Comparison of ENCODE assay signal across 13 cellular contexts in genomic region chr10:80477813-80478212, GRCh38. TPM values are rescaled to one million over a fixed set of nuclear protein-coding genes. Genes with fewer than 3 reads are reported as not detected.
DNase-seq lines count a peak whose midpoint lies in the region; ATAC-seq and TF ChIP-seq lines count a peak whose summit lies in the region.
"Had no signal": no experiment of that assay in that cellular context is flagged by ENCODE, and none has a peak within 500 bp of the region (broad histone marks: within the 10 kb centered on the region; RNA-seq: fewer than 3 reads in every experiment).

No MANE protein-coding gene starts in this region.

- H3K36me3 Mint-ChIP-seq in GM23338 (ENCODE audit: low read depth) = peaks cover 35% of the 10 kb centered on the region
- H3K36me3 Mint-ChIP-seq in nephron progenitor cell (ENCODE audit: low read depth) = peaks cover 53% of the 10 kb centered on the region

- peaks cover 45% of the 10 kb centered on the region for H3K4me1 Mint-ChIP-seq in GM23338
- peaks cover 28% of the 10 kb centered on the region for H3K4me1 Mint-ChIP-seq in nephron progenitor cell

- no peak overlapping the region for H3K4me2 ChIP-seq in GM23338

- H3K27ac ChIP-seq in GM23338 (ENCODE audit: low read depth) = no peak overlapping the region
- no peak overlapping the region for H3K27ac ChIP-seq in iPS-20b (ENCODE audit: low read length)

- DNase-seq in A172 (ENCODE audit: low spot score) = peak; percentile 96
- no peak for DNase-seq in GM23338 (ENCODE audit: low spot score)
- DNase-seq in adipocyte (ENCODE audit: low read depth) = peak; percentile 52
- DNase-seq in nephron progenitor cell = no peak
- no peak for DNase-seq in DMS79 (lab: John Stamatoyannopoulos, UW)
- DNase-seq in GM19240 (ENCODE audit: insufficient read length, low spot score) = no peak
- DNase-seq in SHP77 (lab: John Stamatoyannopoulos, UW) = no peak
- DNase-seq: aorta; left cardiac atrium; NCI-H2029 treated with DMSO at 0.1 percent for 48 hours; stimulated activated CD4-positive, alpha-beta T cell treated with anti-CD3 and anti-CD28 coated beads, Interleukin-12 subunit alpha, Interleukin-12 subunit beta, amount 100 ng/mL, for 4 hours; upper lobe of left lung had no signal

- no peaks in the 10 kb centered on the region for H3K27me3 ChIP-seq in GM23338 (ENCODE audit: insufficient read depth)
- no peaks in the 10 kb centered on the region for H3K27me3 ChIP-seq in adipocyte (replicated peaks; ENCODE audit: control insufficient read depth, insufficient read depth, low read length)
- no peaks in the 10 kb centered on the region for H3K27me3 ChIP-seq in iPS-20b (ENCODE audit: insufficient read depth, low read length)
- H3K27me3 ChIP-seq: upper lobe of left lung had no signal

- peaks cover 36% of the 10 kb centered on the region for H3K4me1 ChIP-seq in GM23338 (ENCODE audit: insufficient read depth)
- H3K4me1 ChIP-seq in adipocyte (ENCODE audit: control insufficient read depth, insufficient read depth, low read length) = peaks cover 46% of the 10 kb centered on the region
- H3K4me1 ChIP-seq in iPS-20b (ENCODE audit: insufficient read depth, low read length) = peaks cover 18% of the 10 kb centered on the region; the same call in 1 of the 2 replicates

- no peak overlapping the region for H2AFZ ChIP-seq in GM23338

- ATAC-seq in GM23338 = no peak

- no peaks in the 10 kb centered on the region for H3K9me2 ChIP-seq in GM23338 (ENCODE audit: insufficient read depth)

- H3K79me2 ChIP-seq in GM23338 (replicated peaks; ENCODE audit: insufficient read depth) = peaks cover 90% of the 10 kb centered on the region

- H3K9me3 Mint-ChIP-seq in GM23338 (peaks cover 10% of the 10 kb centered on the region), nephron progenitor cell (peaks cover 31% of the 10 kb centered on the region)

- no peaks in the 10 kb centered on the region for H3K36me3 ChIP-seq in GM23338 (ENCODE audit: insufficient read depth)
- H3K36me3 ChIP-seq in adipocyte (ENCODE audit: control insufficient read depth, insufficient read depth, low read length, severe bottlenecking) = peaks cover 14% of the 10 kb centered on the region
- peaks cover 4% of the 10 kb centered on the region; the same call in 1 of the 2 replicates for H3K36me3 ChIP-seq in iPS-20b (ENCODE audit: insufficient read depth, low read depth, low read length)

- peaks cover 13% of the 10 kb centered on the region for H3K9me3 ChIP-seq in adipocyte (ENCODE audit: control insufficient read depth, low read length)
- H3K9me3 ChIP-seq in iPS-20b (ENCODE audit: insufficient read depth, low read depth, low read length) = no peaks in the 10 kb centered on the region
- H3K9me3 ChIP-seq: upper lobe of left lung had no signal

- no peak overlapping the region for H3K4me3 ChIP-seq in GM23338
- no peak overlapping the region for H3K4me3 ChIP-seq in adipocyte (ENCODE audit: low read length)
- no peak overlapping the region for H3K4me3 ChIP-seq in iPS-20b (ENCODE audit: low read length)
- H3K4me3 ChIP-seq: upper lobe of left lung had no signal

- H3K27ac Mint-ChIP-seq in GM23338 (peak overlapping the region; percentile 42; the same call in 1 of the 2 replicates), nephron progenitor cell (no peak overlapping the region)

- peak overlapping the region; percentile 4 for H3K9ac ChIP-seq in adipocyte (ENCODE audit: low read length)
- peak overlapping the region; percentile 5; the same call in 1 of the 2 replicates for H3K9ac ChIP-seq in iPS-20b (ENCODE audit: low read depth, low read length)

- H3K27me3 Mint-ChIP-seq in GM23338 (ENCODE audit: insufficient read depth, low read depth, poor library complexity) = peaks cover 2% of the 10 kb centered on the region
- H3K27me3 Mint-ChIP-seq in nephron progenitor cell (ENCODE audit: low read depth, poor library complexity) = no peaks in the 10 kb centered on the region

- H4K20me1 ChIP-seq in GM23338 (replicated peaks; ENCODE audit: insufficient read depth) = peaks cover 27% of the 10 kb centered on the region; the same call in 1 of the 2 replicates

- TF ChIP-seq CTCF in GM23338 (conservative IDR thresholded peaks at IDR 0.05; ENCODE audit: low read depth in 2 of 2) (no peak), nephron progenitor cell (IDR thresholded peaks at IDR 0.05) (no peak)

- no peaks in the 10 kb centered on the region for H3F3A ChIP-seq in GM23338 (replicated peaks; ENCODE audit: low read depth)

- H3K4me3 Mint-ChIP-seq in GM23338 = no peak overlapping the region
- H3K4me3 Mint-ChIP-seq in nephron progenitor cell = no peak overlapping the region

TF ChIP-seq in GM23338, 12 proteins besides CTCF, POLR2A, EP300 and RAD21 (continues in another document):
- TF ChIP-seq REST (IDR thresholded peaks at IDR 0.05; ENCODE audit: unreplicated experiment) (no peak), POLR2AphosphoS5 (IDR thresholded peaks at IDR 0.05; ENCODE audit: low read depth) (no peak)

RNA-seq across cellular contexts. Expression of gene TSPAN14, which starts 23.7 kb away (rescaled TPM):
- total RNA-seq in A172 (2014; rRNA removed; shearing (Covaris generic)) = 35.0 and 38.4 TPM in 2 replicates
- total RNA-seq in GM23338 (2014; rRNA removed; shearing (Covaris generic)) = 31.8 and 40.7 TPM in 2 replicates
- 17.1 and 17.9 TPM in 2 replicates for polyA plus RNA-seq in GM23338 (2016; fragmentation: Nextera tagmentation; extraction: Ambion mirVana)

RNA-seq across cellular contexts. Expression of gene SH2D4B, which starts 59.9 kb away (rescaled TPM):
- 0.07 and 0.53 TPM in 2 replicates for total RNA-seq in A172 (2014; rRNA removed; shearing (Covaris generic))
- total RNA-seq in GM23338 (2014; rRNA removed; shearing (Covaris generic)) = not detected in 2 replicates
- polyA plus RNA-seq in GM23338 (2016; fragmentation: Nextera tagmentation; extraction: Ambion mirVana) = 0.08 TPM in 1 of 2 replicates, not detected in the other
- polyA plus RNA-seq: aorta had no signal

Comparison
In these comparisons a context has a peak if more than half of its experiments do, and no peak if none do; other contexts are left out.
1. DNase-seq: peak in A172 (single experiment) and adipocyte (single experiment); none in GM23338 (single experiment), nephron progenitor cell (single experiment), DMS79 (single experiment), GM19240 (single experiment) and SHP77 (0 of 2).